Comparison of ENCODE assay signal across 9 cellular contexts in the genomic region with DNA sequence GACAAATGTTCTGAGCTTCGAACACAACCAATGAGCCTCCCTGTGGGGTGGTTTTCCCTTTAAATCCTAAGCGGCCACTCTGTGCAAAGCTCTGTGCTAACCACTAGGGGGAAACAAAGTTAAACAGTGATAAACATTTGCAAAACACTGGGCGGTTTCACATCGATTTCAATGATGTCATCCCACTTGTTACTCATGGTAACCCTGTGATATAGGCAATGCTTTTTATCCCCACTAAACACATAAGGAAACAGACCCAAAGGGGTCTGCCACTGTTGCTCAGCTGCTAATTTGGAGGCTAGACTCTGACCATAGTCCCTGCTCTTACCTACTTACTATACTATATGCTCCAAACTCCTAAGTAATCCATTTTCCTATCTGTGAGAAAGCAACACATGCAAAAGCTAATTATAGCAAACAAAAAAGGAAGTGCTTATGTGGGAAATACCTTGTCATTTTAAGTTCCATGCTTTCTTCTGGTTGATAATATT. TPM values are rescaled to one million over a fixed set of nuclear protein-coding genes. Genes with fewer than 3 reads are reported as not detected.
DNase-seq lines count a peak whose midpoint lies in the region; ATAC-seq, FAIRE-seq and TF ChIP-seq lines count a peak whose summit lies in the region.
"Had no signal": no experiment of that assay in that cellular context is flagged by ENCODE, and none has a peak within 500 bp of the region (broad histone marks: within the 10 kb centered on the region; RNA-seq: fewer than 3 reads in every experiment).

No MANE protein-coding gene starts in this region.

- H2BK12ac ChIP-seq in H1 (ENCODE audit: low read depth, low read length) (no peak overlapping the region), mesenchymal stem cell (ENCODE audit: low read length in 2 of 2) (no peak overlapping the region)

- H2BK5ac ChIP-seq in H1 (ENCODE audit: low read depth, low read length) = no peak overlapping the region
- no peak overlapping the region for H2BK5ac ChIP-seq in mesenchymal stem cell (ENCODE audit: low read depth, low read length, poor library complexity, severe bottlenecking)

- 27% methylated on average over 4 of the region's 4 CpGs; no CpG with 5 or more reads in 1 of the 2 experiments for WGBS in H1 (ENCODE audit: extremely low coverage in 1 of 2, insufficient coverage in 1 of 2, insufficient read length in 1 of 2, insufficient replicate concordance in 2 of 2, low coverage in 1 of 2, low lambda C conversion rate in 2 of 2, missing lambda C conversion rate in 1 of 2), 2 experiments
- WGBS in mesenchymal stem cell = 13% methylated on average over 4 of the region's 4 CpGs

- H3K9ac ChIP-seq in H1 (replicated peaks in 1 of 4; ENCODE audit: extremely low read depth in 1 of 4, low read depth in 3 of 4, low read length in 3 of 4) (no peak overlapping the region), mesenchymal stem cell (ENCODE audit: low read length) (peak overlapping the region; percentile 65), subcutaneous abdominal adipose tissue (ENCODE audit: low read length in 5 of 5) (peak overlapping the region in 2 of 5 donors; percentile 25 to 54)

- H3K18ac ChIP-seq in H1 (ENCODE audit: extremely low read depth, low read length) (no peak overlapping the region), mesenchymal stem cell (ENCODE audit: low read depth in 1 of 2, low read length in 2 of 2) (no peak overlapping the region)

- no peaks in the 10 kb centered on the region for H3K9me3 ChIP-seq in CD4-positive, alpha-beta memory T cell (ENCODE audit: control insufficient read depth in 1 of 2, low read length in 2 of 2)
- H3K9me3 ChIP-seq in H1 (ENCODE audit: insufficient read depth in 2 of 2, low read depth in 1 of 2, low read length in 1 of 2) = no peaks in the 10 kb centered on the region
- no peaks in the 10 kb centered on the region for H3K9me3 ChIP-seq in mesenchymal stem cell (ENCODE audit: control insufficient read depth, low read length)
- H3K9me3 ChIP-seq in subcutaneous abdominal adipose tissue (ENCODE audit: control insufficient read depth in 5 of 5, low read length in 5 of 5) = no peaks in the 10 kb centered on the region

- no peak overlapping the region for H3K27ac Mint-ChIP-seq in CD4-positive, alpha-beta memory T cell
- H3K27ac Mint-ChIP-seq: activated naive CD8-positive, alpha-beta T cell had no signal

- DNase-seq in CD4-positive, alpha-beta memory T cell = peak; percentile 23 to 51 (median 37)
- DNase-seq in GM19240 (ENCODE audit: insufficient read length, low spot score) (peak; percentile 73), NCI-H2196 (lab: John Stamatoyannopoulos, UW; ENCODE audit: unreplicated experiment) (peak; percentile 78), H1 (ENCODE audit: low read depth in 1 of 2, low spot score in 2 of 2) (peak in 1 of 2 experiments; percentile 63), mesenchymal stem cell (peak; percentile 91)

- H3K4me3 ChIP-seq in CD4-positive, alpha-beta memory T cell (ENCODE audit: low read length in 2 of 2) = no peak overlapping the region
- H3K4me3 ChIP-seq in WI38 (ENCODE audit: low read depth, low read length) (no peak overlapping the region), H1 (ENCODE audit: extremely low read depth in 1 of 4, insufficient read depth in 2 of 4, low read depth in 3 of 4, low read length in 4 of 4) (no peak overlapping the region), mesenchymal stem cell (ENCODE audit: insufficient read depth in 1 of 2, low read depth in 1 of 2, low read length in 2 of 2) (no peak overlapping the region), subcutaneous abdominal adipose tissue (ENCODE audit: low read depth in 1 of 5, low read length in 5 of 5) (no peak overlapping the region)

- peaks cover 0 to 14% of the 10 kb centered on the region in 2 donors for H3K27me3 Mint-ChIP-seq in CD4-positive, alpha-beta memory T cell
- H3K27me3 Mint-ChIP-seq: activated naive CD8-positive, alpha-beta T cell had no signal

- peak; percentile 95 for ATAC-seq in HG03196 (IDR thresholded peaks at IDR 0.05; ENCODE audit: unreplicated experiment)

- H3K4me2 ChIP-seq in H1 (ENCODE audit: insufficient read depth in 1 of 2, low read depth in 2 of 2, low read length in 2 of 2) (no peak overlapping the region), mesenchymal stem cell (ENCODE audit: low read length, poor library complexity, severe bottlenecking) (no peak overlapping the region)

- no peaks in the 10 kb centered on the region for H4K20me1 ChIP-seq in H1 (replicated peaks in 1 of 2; ENCODE audit: control insufficient read depth in 1 of 2, insufficient read depth in 2 of 2, low read length in 2 of 2)

- H2BK15ac ChIP-seq in H1 (ENCODE audit: low read length) = no peak overlapping the region
- H2BK15ac ChIP-seq in mesenchymal stem cell (ENCODE audit: low read depth, poor library complexity, severe bottlenecking) = no peak overlapping the region

- peak; percentile 58 to 66 for TF ChIP-seq RAD21 in H1 (IDR thresholded peaks at IDR 0.05 in 1 of 2, conservative IDR thresholded peaks at IDR 0.05 in 1 of 2; ENCODE audit: low read depth in 2 of 2, low read length in 2 of 2)

- peak; percentile 45 to 60; a peak in 2 of 3 replicates for TF ChIP-seq POLR2A in H1 (IDR thresholded peaks at IDR 0.05; ENCODE audit: control extremely low read depth in 1 of 2, low read depth in 2 of 2, low read length in 2 of 2)

- H4K91ac ChIP-seq in H1 (replicated peaks; ENCODE audit: insufficient read length, low read length) = no peak overlapping the region
- no peak overlapping the region for H4K91ac ChIP-seq in mesenchymal stem cell (ENCODE audit: low read length)

- peak; percentile 93 for FAIRE-seq in H1 (lab: Jason Lieb, UNC)

- intact Hi-C loops in CD4-positive, alpha-beta memory T cell (cut with micrococcal nuclease) = no loop called here

- no peaks in the 10 kb centered on the region for H3K36me3 ChIP-seq in CD4-positive, alpha-beta memory T cell (ENCODE audit: insufficient read depth, low read length)
- H3K36me3 ChIP-seq in H1 (ENCODE audit: control insufficient read depth in 2 of 4, insufficient read depth in 4 of 4, low read length in 3 of 4) = no peaks in the 10 kb centered on the region
- H3K36me3 ChIP-seq in mesenchymal stem cell (ENCODE audit: control insufficient read depth in 1 of 2, insufficient read depth in 2 of 2, low read depth in 1 of 2, low read length in 2 of 2) = peaks cover 0 to 38% of the 10 kb centered on the region in 2 experiments
- peaks cover 0 to 9% (median 0%) of the 10 kb centered on the region in 5 donors for H3K36me3 ChIP-seq in subcutaneous abdominal adipose tissue (ENCODE audit: control insufficient read depth in 5 of 5, insufficient read depth in 5 of 5, low read length in 5 of 5)

- H3K79me2 ChIP-seq in H1 (ENCODE audit: control insufficient read depth in 1 of 2, insufficient read depth in 2 of 2, low read length in 2 of 2) = no peaks in the 10 kb centered on the region

- H3K56ac ChIP-seq in H1 (replicated peaks; ENCODE audit: insufficient read length, low read depth, low read length) = no peak overlapping the region

- TF ChIP-seq EP300 in H1 (IDR thresholded peaks at IDR 0.05; ENCODE audit: borderline replicate concordance in 1 of 2, low read depth in 2 of 2, low read length in 2 of 2) = no peak

- H3K4me1 Mint-ChIP-seq in CD4-positive, alpha-beta memory T cell = peaks cover 4 to 16% (median 7%) of the 10 kb centered on the region in 4 donors

- no peak overlapping the region for H2AK5ac ChIP-seq in H1 (ENCODE audit: low read depth, low read length)
- no peak overlapping the region for H2AK5ac ChIP-seq in mesenchymal stem cell (ENCODE audit: low read length, severe bottlenecking)

- H3K4me3 Mint-ChIP-seq in CD4-positive, alpha-beta memory T cell = peak overlapping the region in 1 of 8 donors; percentile 62
- H3K4me3 Mint-ChIP-seq: activated naive CD8-positive, alpha-beta T cell had no signal

- H3K4ac ChIP-seq in H1 (replicated peaks; ENCODE audit: insufficient read length, low read depth, low read length) (no peak overlapping the region), mesenchymal stem cell (ENCODE audit: low read depth in 1 of 2, low read length in 2 of 2) (no peak overlapping the region)

- no peak overlapping the region for H3K14ac ChIP-seq in H1 (ENCODE audit: insufficient read length)
- no peak overlapping the region for H3K14ac ChIP-seq in mesenchymal stem cell (ENCODE audit: low read length in 2 of 2)

- no peak overlapping the region for H3K23ac ChIP-seq in H1 (ENCODE audit: insufficient read length)
- no peak overlapping the region for H3K23ac ChIP-seq in mesenchymal stem cell (ENCODE audit: low read length in 2 of 2)

- no peaks in the 10 kb centered on the region for H3K23me2 ChIP-seq in H1 (ENCODE audit: low read depth, low read length)

- H2BK20ac ChIP-seq in H1 (ENCODE audit: low read length) = no peak overlapping the region

- peaks cover 0 to 2% (median 0%) of the 10 kb centered on the region in 8 donors for H3K9me3 Mint-ChIP-seq in CD4-positive, alpha-beta memory T cell

- no peak overlapping the region for H4K5ac ChIP-seq in H1 (ENCODE audit: insufficient read length, low read depth, low read length)

- H3K36me3 Mint-ChIP-seq in CD4-positive, alpha-beta memory T cell = no peaks in the 10 kb centered on the region
- H3K36me3 Mint-ChIP-seq: activated naive CD8-positive, alpha-beta T cell had no signal

- no peak overlapping the region for H3K27ac ChIP-seq in CD4-positive, alpha-beta memory T cell (ENCODE audit: low read depth, low read length)
- no peak overlapping the region for H3K27ac ChIP-seq in H1 (ENCODE audit: low read depth, low read length)
- no peak overlapping the region for H3K27ac ChIP-seq in mesenchymal stem cell (ENCODE audit: low read length, poor library complexity, severe bottlenecking)
- H3K27ac ChIP-seq in subcutaneous abdominal adipose tissue (ENCODE audit: low read depth, low read length) = peak overlapping the region; percentile 31

- CTCF ChIA-PET in CD4-positive, alpha-beta memory T cell (lab: Charles Lee; ENCODE audit: partially characterized antibody) = interaction anchor here (1.2 to 1.5 kb wide), 6 partner anchors 10 to 81 kb away, joined by 3 to 7 read pairs (median 4); no protein-coding TSS in a partner anchor
- CTCF ChIA-PET in H1 (lab: Charles Lee; ENCODE audit: partially characterized antibody) = interaction anchor here (0.6 to 6.5 kb wide), 49 partner anchors 9 to 446 kb away, joined by 3 to 151 read pairs (median 5); no protein-coding TSS in a partner anchor

- peaks cover 4% of the 10 kb centered on the region for H3K4me1 ChIP-seq in CD4-positive, alpha-beta memory T cell (ENCODE audit: insufficient read depth, low read length)
- H3K4me1 ChIP-seq in H1 (replicated peaks in 1 of 4; ENCODE audit: control insufficient read depth in 3 of 4, insufficient read depth in 4 of 4, low read length in 3 of 4) (peaks cover 0 to 6% (median 0%) of the 10 kb centered on the region in 4 experiments; a peak in 1 of 7 replicates), mesenchymal stem cell (ENCODE audit: control insufficient read depth, insufficient read depth, low read depth, low read length) (no peaks in the 10 kb centered on the region), subcutaneous abdominal adipose tissue (ENCODE audit: control insufficient read depth in 5 of 5, insufficient read depth in 5 of 5, low read length in 5 of 5) (peaks cover 7 to 48% (median 45%) of the 10 kb centered on the region in 5 donors)

- peak overlapping the region; percentile 66; the same call in 1 of the 2 replicates for H2AFZ ChIP-seq in H1 (ENCODE audit: low read length)
- no peak overlapping the region for H2AFZ ChIP-seq in mesenchymal stem cell (ENCODE audit: low read depth, low read length)

- no peak overlapping the region for H2BK120ac ChIP-seq in H1 (replicated peaks; ENCODE audit: low read depth, low read length)
- no peak overlapping the region for H2BK120ac ChIP-seq in mesenchymal stem cell (ENCODE audit: low read depth, low read length)

- H3K79me1 ChIP-seq in H1 (ENCODE audit: low read depth, low read length) (no peaks in the 10 kb centered on the region), mesenchymal stem cell (replicated peaks; ENCODE audit: low read length, poor library complexity, severe bottlenecking) (peaks cover 7% of the 10 kb centered on the region)

- H3K27me3 ChIP-seq in CD4-positive, alpha-beta memory T cell (ENCODE audit: insufficient read depth, low read length) = peaks cover 3% of the 10 kb centered on the region
- H3K27me3 ChIP-seq in H1 (replicated peaks in 1 of 4; ENCODE audit: control insufficient read depth in 3 of 4, extremely low read depth in 1 of 4, insufficient read depth in 3 of 4, low read length in 3 of 4) (no peaks in the 10 kb centered on the region), mesenchymal stem cell (ENCODE audit: control insufficient read depth in 1 of 2, insufficient read depth in 1 of 2, low read length in 2 of 2) (peaks cover 0 to 16% of the 10 kb centered on the region in 2 experiments), subcutaneous abdominal adipose tissue (ENCODE audit: control insufficient read depth in 5 of 5, insufficient read depth in 4 of 5, low read length in 5 of 5) (no peaks in the 10 kb centered on the region)

- POLR2A ChIA-PET in CD4-positive, alpha-beta memory T cell (lab: Charles Lee; ENCODE audit: partially characterized antibody) = no interaction called here
- POLR2A ChIA-PET in H1 (lab: Charles Lee; ENCODE audit: partially characterized antibody) = interaction anchor here (0.9 to 1.0 kb wide), 2 partner anchors 14 to 58 kb away, joined by 3 read pairs; no protein-coding TSS in a partner anchor

- no peak overlapping the region for H4K8ac ChIP-seq in H1 (ENCODE audit: extremely low read depth, insufficient read depth, low read length)
- H4K8ac ChIP-seq in mesenchymal stem cell (ENCODE audit: low read length) = no peak overlapping the region

- TF ChIP-seq CTCF in WI38 (IDR thresholded peaks at IDR 0.05; ENCODE audit: low read depth, low read length) = peak; percentile 63
- TF ChIP-seq CTCF in H1 (IDR thresholded peaks at IDR 0.05; ENCODE audit: control extremely low read depth in 1 of 3, insufficient read depth in 1 of 3, low read depth in 1 of 3, low read length in 3 of 3) = peak in 2 of 3 experiments; percentile 75 to 88; a peak in 3 of 4 replicates

RNA-seq across cellular contexts. Expression of gene PTPN3, which starts 57.3 kb away (rescaled TPM):
- total RNA-seq in CD4-positive, alpha-beta memory T cell = not detected
- polyA plus RNA-seq in CD4-positive, alpha-beta memory T cell = not detected
- 3.7 TPM in 2 replicates for total RNA-seq in H1 (2021; fragmentation: NEBNext Ultra II Directional; extraction: Animal tissue kit (Norgen Biotek cat#: 25700))
- polyA plus RNA-seq in H1 (2011; rRNA removed) = 2.0 and 2.9 TPM in 2 replicates
- 2.7 TPM for polyA plus RNA-seq in H1 (2011; cell fraction: cytosol; rRNA removed)
- 3.7 TPM for polyA plus RNA-seq in H1 (2011; cell fraction: nucleus; rRNA removed)
- 2.3 to 3.2 TPM (median 2.7 TPM) in 4 replicates for polyA plus RNA-seq in H1 (2012, experiment 1 of 2)
- polyA plus RNA-seq in H1 (2012, experiment 2 of 2) = 0.28 TPM
- 1.9 TPM for polyA plus RNA-seq in H1 (2013, experiment 1 of 2)
- 1.8 TPM for polyA plus RNA-seq in H1 (2013, experiment 2 of 2)
- polyA minus RNA-seq in H1 (2011; rRNA and poly(A)+ RNA removed) = 4.6 and 5.2 TPM in 2 replicates
- 1.3 TPM for polyA minus RNA-seq in H1 (2011; cell fraction: cytosol; rRNA and poly(A)+ RNA removed)
- polyA minus RNA-seq in H1 (2011; cell fraction: nucleus; rRNA and poly(A)+ RNA removed) = 5.7 TPM
- 1.4 TPM for polyA plus RNA-seq in mesenchymal stem cell (2013, experiment 1 of 2)
- 1.5 TPM for polyA plus RNA-seq in mesenchymal stem cell (2013, experiment 2 of 2)
